In genomic region chr14:99127651-99128167, GRCh38 we compare ENCODE assay signal across 1 cellular context.
TF ChIP-seq lines count a peak whose summit lies in the region.

No MANE protein-coding gene starts in this region.

TF ChIP-seq in A549, 52 proteins besides CTCF, POLR2A, EP300 and RAD21 (continued from another document):
- TF ChIP-seq HMGXB4 (CRISPR knock-in tag; IDR thresholded peaks at IDR 0.05; ENCODE audit: borderline replicate concordance) (no peak), KDM5A (IDR thresholded peaks at IDR 0.05) (no peak)
